ENCODE assay signal across 1 cellular context in the genomic region with DNA sequence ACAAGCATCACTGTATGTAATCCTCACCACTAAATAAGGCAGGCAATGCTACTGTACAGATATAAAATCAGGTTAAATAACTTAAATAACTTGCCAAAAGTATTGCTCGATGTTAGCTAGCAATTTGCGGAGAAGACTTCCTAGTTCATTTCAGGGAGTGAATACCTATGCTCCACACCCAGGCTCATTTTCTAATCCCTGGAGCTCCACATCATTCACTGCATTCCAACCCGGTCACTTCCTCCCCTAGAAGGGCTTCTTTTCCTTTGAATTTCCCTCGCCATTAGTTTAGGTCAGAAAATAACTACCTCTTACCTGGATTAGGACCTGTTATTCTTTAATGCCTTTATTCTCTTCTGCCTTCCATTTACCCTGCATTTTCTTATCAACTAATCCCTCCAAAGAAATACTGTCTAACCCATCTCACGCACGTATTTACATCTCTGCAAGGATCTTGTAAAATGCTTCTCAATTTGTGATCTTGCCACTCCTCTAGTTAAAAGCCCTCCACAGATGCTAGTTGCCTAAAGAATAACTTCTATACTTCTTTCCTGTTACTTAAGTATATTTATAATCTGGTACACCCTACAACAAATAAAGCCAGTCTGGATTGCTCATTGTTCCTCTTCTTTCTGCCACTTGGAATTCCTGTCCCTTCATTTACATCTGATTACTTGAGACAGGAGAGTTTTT.
TF ChIP-seq lines count a peak whose summit lies in the region.

No MANE protein-coding gene starts in this region.

TF ChIP-seq in GM23338, 12 proteins besides CTCF, POLR2A, EP300 and RAD21 (continued from another document):
- no peak for TF ChIP-seq ETS1 (IDR thresholded peaks at IDR 0.05)
- no peak for TF ChIP-seq STAT1 (IDR thresholded peaks at IDR 0.05; ENCODE audit: unreplicated experiment)
- TF ChIP-seq, protein P1, sequence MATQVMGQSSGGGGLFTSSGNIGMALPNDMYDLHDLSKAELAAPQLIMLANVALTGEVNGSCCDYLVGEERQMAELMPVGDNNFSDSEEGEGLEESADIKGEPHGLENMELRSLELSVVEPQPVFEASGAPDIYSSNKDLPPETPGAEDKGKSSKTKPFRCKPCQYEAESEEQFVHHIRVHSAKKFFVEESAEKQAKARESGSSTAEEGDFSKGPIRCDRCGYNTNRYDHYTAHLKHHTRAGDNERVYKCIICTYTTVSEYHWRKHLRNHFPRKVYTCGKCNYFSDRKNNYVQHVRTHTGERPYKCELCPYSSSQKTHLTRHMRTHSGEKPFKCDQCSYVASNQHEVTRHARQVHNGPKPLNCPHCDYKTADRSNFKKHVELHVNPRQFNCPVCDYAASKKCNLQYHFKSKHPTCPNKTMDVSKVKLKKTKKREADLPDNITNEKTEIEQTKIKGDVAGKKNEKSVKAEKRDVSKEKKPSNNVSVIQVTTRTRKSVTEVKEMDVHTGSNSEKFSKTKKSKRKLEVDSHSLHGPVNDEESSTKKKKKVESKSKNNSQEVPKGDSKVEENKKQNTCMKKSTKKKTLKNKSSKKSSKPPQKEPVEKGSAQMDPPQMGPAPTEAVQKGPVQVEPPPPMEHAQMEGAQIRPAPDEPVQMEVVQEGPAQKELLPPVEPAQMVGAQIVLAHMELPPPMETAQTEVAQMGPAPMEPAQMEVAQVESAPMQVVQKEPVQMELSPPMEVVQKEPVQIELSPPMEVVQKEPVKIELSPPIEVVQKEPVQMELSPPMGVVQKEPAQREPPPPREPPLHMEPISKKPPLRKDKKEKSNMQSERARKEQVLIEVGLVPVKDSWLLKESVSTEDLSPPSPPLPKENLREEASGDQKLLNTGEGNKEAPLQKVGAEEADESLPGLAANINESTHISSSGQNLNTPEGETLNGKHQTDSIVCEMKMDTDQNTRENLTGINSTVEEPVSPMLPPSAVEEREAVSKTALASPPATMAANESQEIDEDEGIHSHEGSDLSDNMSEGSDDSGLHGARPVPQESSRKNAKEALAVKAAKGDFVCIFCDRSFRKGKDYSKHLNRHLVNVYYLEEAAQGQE (IDR thresholded peaks at IDR 0.05; ENCODE audit: unreplicated experiment), result no peak
- TF ChIP-seq ZNF114 (CRISPR knock-in tag; IDR thresholded peaks at IDR 0.05), result no peak
- TF ChIP-seq POLR2AphosphoS5 (IDR thresholded peaks at IDR 0.05; ENCODE audit: low read depth), result no peak
